ENCODE assay signal across 2 cellular contexts in the genomic region with DNA sequence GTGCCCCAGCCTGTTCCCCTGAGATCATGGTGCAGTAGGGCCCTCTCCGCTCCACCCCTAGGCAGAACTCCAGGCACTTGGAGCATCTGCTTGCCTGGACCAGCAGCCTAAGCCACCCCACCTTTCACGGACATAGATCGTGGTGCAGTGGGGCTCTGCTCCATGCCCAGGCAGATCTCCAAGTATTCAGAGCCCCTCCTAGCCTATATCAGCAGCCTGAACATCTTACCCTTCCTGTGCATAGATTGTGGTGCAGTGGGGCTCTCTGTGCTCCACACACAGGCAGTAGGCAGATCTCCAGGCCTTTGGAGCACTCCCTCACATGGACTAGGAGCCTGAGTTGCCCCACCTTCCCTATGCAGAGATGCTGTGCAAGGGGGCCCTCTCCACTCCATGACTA.
TF ChIP-seq lines count a peak whose summit lies in the region.

No MANE protein-coding gene starts in this region.

TF ChIP-seq in HCT116, 20 proteins besides CTCF, POLR2A, EP300 and RAD21:
- no peak for TF ChIP-seq MAX (IDR thresholded peaks at IDR 0.05)
- TF ChIP-seq ELF1 (IDR thresholded peaks at IDR 0.05; ENCODE audit: borderline replicate concordance, low read depth) = no peak
- TF ChIP-seq CBX3 (IDR thresholded peaks at IDR 0.05; ENCODE audit: low read depth) = peak; percentile 58; the same call in 1 of the 2 replicates
- TF ChIP-seq ZBTB33 (IDR thresholded peaks at IDR 0.05; ENCODE audit: extremely low read depth, insufficient replicate concordance, low read length) = no peak
- TF ChIP-seq EGR1 (IDR thresholded peaks at IDR 0.05; ENCODE audit: low read depth) = no peak
- no peak for TF ChIP-seq TCF7L2 (IDR thresholded peaks at IDR 0.05; ENCODE audit: borderline replicate concordance, extremely low read depth, insufficient read depth, insufficient read length)

TF ChIP-seq in endothelial cell of umbilical vein, 7 proteins besides CTCF, POLR2A, EP300 and RAD21:
- TF ChIP-seq GATA2 (IDR thresholded peaks at IDR 0.05; ENCODE audit: insufficient read depth, insufficient read length, low read depth, low read length) (no peak), FOS (IDR thresholded peaks at IDR 0.05; ENCODE audit: borderline replicate concordance, insufficient read depth, low read length) (no peak), EZH2 (IDR thresholded peaks at IDR 0.05; ENCODE audit: borderline replicate concordance, low read depth, low read length, severe bottlenecking) (no peak), MYC (IDR thresholded peaks at IDR 0.05; ENCODE audit: low read depth, low read length) (no peak), JUN (IDR thresholded peaks at IDR 0.05; ENCODE audit: borderline replicate concordance, insufficient read depth, insufficient read length, low read depth) (no peak), MAX (IDR thresholded peaks at IDR 0.05; ENCODE audit: insufficient read depth, insufficient read length) (no peak), POLR2AphosphoS5 (IDR thresholded peaks at IDR 0.05; ENCODE audit: insufficient read depth, low read depth, low read length) (no peak)
